In genomic region chr7:20447021-20447420, GRCh38 we compare ENCODE assay signal across 12 cellular contexts.
A peak's percentile ranks its signal among the peaks of the same experiment; 100 is the strongest.
DNase-seq lines count a peak whose midpoint lies in the region; ATAC-seq and TF ChIP-seq lines count a peak whose summit lies in the region.
"Had no signal": no experiment of that assay in that cellular context is flagged by ENCODE, and none has a peak within 500 bp of the region (broad histone marks: within the 10 kb centered on the region; RNA-seq: fewer than 3 reads in every experiment).

No MANE protein-coding gene starts in this region.

- DNase-seq in erythroblast (lab: John Stamatoyannopoulos, UW): no peak
- no peak for DNase-seq in stimulated activated effector memory CD8-positive, alpha-beta T cell treated with anti-CD3 and anti-CD28 coated beads, Interleukin-12 subunit alpha, Interleukin-12 subunit beta, amount 100 ng/mL, for 72 hours (ENCODE audit: low spot score in 2 of 2)
- no peak for DNase-seq in NCI-H2171 treated with DMSO at 0.1 percent for 48 hours (lab: John Stamatoyannopoulos, UW)
- no peak for DNase-seq in WTC11 (ENCODE audit: low spot score)
- DNase-seq: activated naive CD8-positive, alpha-beta T cell treated with anti-CD3 and anti-CD28 coated beads, Interleukin-2, amount 10 ng/mL, durations not matched to agents 7 days and 5 days; DMS153; mesenchymal stem cell; ovary had no signal

- CTCF ChIA-PET in WTC11 (lab: Charles Lee): no interaction called here

- H3K9me3 Mint-ChIP-seq in stimulated activated effector memory CD8-positive, alpha-beta T cell treated with anti-CD3 and anti-CD28 coated beads, Interleukin-12 subunit alpha, Interleukin-12 subunit beta, amount 100 ng/mL, for 72 hours: peaks cover 2% of the 10 kb centered on the region
- H3K9me3 Mint-ChIP-seq in WTC11: peaks cover 5% of the 10 kb centered on the region; the same call in 1 of the 2 replicates
- H3K9me3 Mint-ChIP-seq: activated naive CD8-positive, alpha-beta T cell treated with anti-CD3 and anti-CD28 coated beads, Interleukin-2, amount 10 ng/mL, durations not matched to agents 7 days and 5 days had no signal

- no peak for TF ChIP-seq POLR2A in erythroblast (IDR thresholded peaks at IDR 0.05; ENCODE audit: low read length)

- no peaks in the 10 kb centered on the region for H3K4me1 Mint-ChIP-seq in stimulated activated effector memory CD8-positive, alpha-beta T cell treated with anti-CD3 and anti-CD28 coated beads, Interleukin-12 subunit alpha, Interleukin-12 subunit beta, amount 100 ng/mL, for 72 hours
- H3K4me1 Mint-ChIP-seq in WTC11: peaks cover 9% of the 10 kb centered on the region
- H3K4me1 Mint-ChIP-seq: activated naive CD8-positive, alpha-beta T cell treated with anti-CD3 and anti-CD28 coated beads, Interleukin-2, amount 10 ng/mL, durations not matched to agents 7 days and 5 days had no signal

- ATAC-seq in GM18520 (IDR thresholded peaks at IDR 0.05; ENCODE audit: unreplicated experiment) (peak; percentile 70), GM21367 (IDR thresholded peaks at IDR 0.05; ENCODE audit: unreplicated experiment) (peak; percentile 78), HG02938 (IDR thresholded peaks at IDR 0.05; ENCODE audit: unreplicated experiment) (peak; percentile 95), HG03520 (IDR thresholded peaks at IDR 0.05; ENCODE audit: unreplicated experiment) (peak; percentile 84), WTC11 (no peak)
- no peak for ATAC-seq in stimulated activated effector memory CD8-positive, alpha-beta T cell treated with anti-CD3 and anti-CD28 coated beads, Interleukin-12 subunit alpha, Interleukin-12 subunit beta, amount 100 ng/mL, for 72 hours

- H3K4me3 Mint-ChIP-seq in stimulated activated effector memory CD8-positive, alpha-beta T cell treated with anti-CD3 and anti-CD28 coated beads, Interleukin-12 subunit alpha, Interleukin-12 subunit beta, amount 100 ng/mL, for 72 hours: no peak overlapping the region
- H3K4me3 Mint-ChIP-seq in WTC11: no peak overlapping the region
- H3K4me3 Mint-ChIP-seq: activated naive CD8-positive, alpha-beta T cell treated with anti-CD3 and anti-CD28 coated beads, Interleukin-2, amount 10 ng/mL, durations not matched to agents 7 days and 5 days had no signal

- no peaks in the 10 kb centered on the region for H3K36me3 Mint-ChIP-seq in stimulated activated effector memory CD8-positive, alpha-beta T cell treated with anti-CD3 and anti-CD28 coated beads, Interleukin-12 subunit alpha, Interleukin-12 subunit beta, amount 100 ng/mL, for 72 hours
- no peaks in the 10 kb centered on the region for H3K36me3 Mint-ChIP-seq in WTC11
- H3K36me3 Mint-ChIP-seq: activated naive CD8-positive, alpha-beta T cell treated with anti-CD3 and anti-CD28 coated beads, Interleukin-2, amount 10 ng/mL, durations not matched to agents 7 days and 5 days had no signal

- no peak overlapping the region for H3K27ac Mint-ChIP-seq in stimulated activated effector memory CD8-positive, alpha-beta T cell treated with anti-CD3 and anti-CD28 coated beads, Interleukin-12 subunit alpha, Interleukin-12 subunit beta, amount 100 ng/mL, for 72 hours
- H3K27ac Mint-ChIP-seq in WTC11: no peak overlapping the region
- H3K27ac Mint-ChIP-seq: activated naive CD8-positive, alpha-beta T cell treated with anti-CD3 and anti-CD28 coated beads, Interleukin-2, amount 10 ng/mL, durations not matched to agents 7 days and 5 days had no signal

- no peaks in the 10 kb centered on the region for H3K27me3 Mint-ChIP-seq in WTC11 (ENCODE audit: low read depth)
- H3K27me3 Mint-ChIP-seq: activated naive CD8-positive, alpha-beta T cell treated with anti-CD3 and anti-CD28 coated beads, Interleukin-2, amount 10 ng/mL, durations not matched to agents 7 days and 5 days had no signal

- TF ChIP-seq CTCF in WTC11 (IDR thresholded peaks at IDR 0.05): no peak

- POLR2A ChIA-PET in WTC11 (lab: Charles Lee): no interaction called here

TF ChIP-seq in WTC11, 78 proteins besides CTCF, POLR2A, EP300 and RAD21:
- TF ChIP-seq CREM (CRISPR knock-in tag; IDR thresholded peaks at IDR 0.05) (no peak), MXD4 (CRISPR knock-in tag; IDR thresholded peaks at IDR 0.05; ENCODE audit: borderline replicate concordance) (no peak), ATF3 (CRISPR knock-in tag; conservative IDR thresholded peaks at IDR 0.05) (no peak), E2F5 (CRISPR knock-in tag; IDR thresholded peaks at IDR 0.05) (no peak), NFYB (CRISPR knock-in tag; conservative IDR thresholded peaks at IDR 0.05; ENCODE audit: low read depth) (no peak), NR2C2 (CRISPR knock-in tag; IDR thresholded peaks at IDR 0.05) (no peak), ZNF219 (CRISPR knock-in tag; IDR thresholded peaks at IDR 0.05; ENCODE audit: borderline replicate concordance) (no peak), GABPB1 (CRISPR knock-in tag; IDR thresholded peaks at IDR 0.05) (no peak), FOXP1 (CRISPR knock-in tag; IDR thresholded peaks at IDR 0.05; ENCODE audit: borderline replicate concordance) (no peak), TEAD4 (CRISPR knock-in tag; IDR thresholded peaks at IDR 0.05) (no peak), CREB1 (CRISPR knock-in tag; IDR thresholded peaks at IDR 0.05) (no peak), USF2 (CRISPR knock-in tag; IDR thresholded peaks at IDR 0.05) (no peak)

Comparison
In these comparisons a context has a peak if more than half of its experiments do, and no peak if none do; other contexts are left out.
1. ATAC-seq: peak in GM18520 (single experiment), GM21367 (single experiment), HG02938 (single experiment) and HG03520 (single experiment); none in stimulated activated effector memory CD8-positive, alpha-beta T cell treated with anti-CD3 and anti-CD28 coated beads, Interleukin-12 subunit alpha, Interleukin-12 subunit beta, amount 100 ng/mL, for 72 hours (single experiment) and WTC11 (single experiment).